Comparison of ENCODE assay signal across 17 cellular contexts in genomic region chr17:76304226-76305134, GRCh38. TPM values are rescaled to one million over a fixed set of nuclear protein-coding genes. Genes with fewer than 3 reads are reported as not detected.
DNase-seq lines count a peak whose midpoint lies in the region; ATAC-seq, FAIRE-seq and TF ChIP-seq lines count a peak whose summit lies in the region.
"Had no signal": no experiment of that assay in that cellular context is flagged by ENCODE, and none has a peak within 500 bp of the region (broad histone marks: within the 10 kb centered on the region; RNA-seq: fewer than 3 reads in every experiment).

No MANE protein-coding gene starts in this region.

- H3K79me2 ChIP-seq in SK-N-SH (ENCODE audit: insufficient read depth) (no peaks in the 10 kb centered on the region), GM12878 (ENCODE audit: control insufficient read depth, insufficient read depth, low read length) (no peaks in the 10 kb centered on the region)

- TF ChIP-seq EP300 in SK-N-SH (IDR thresholded peaks at IDR 0.05; ENCODE audit: borderline replicate concordance in 1 of 2, low read depth in 1 of 2, low read length in 1 of 2), result no peak
- no peak for TF ChIP-seq EP300 in GM12878 (IDR thresholded peaks at IDR 0.05; ENCODE audit: borderline replicate concordance in 1 of 2, control insufficient read depth in 1 of 2, low read depth in 2 of 2, low read length in 2 of 2)

- WGBS in SK-N-SH (ENCODE audit: low lambda C conversion rate), result 92% methylated on average over 16 of the region's 17 CpGs
- 71% methylated on average over 17 of the region's 17 CpGs for WGBS in GM12878 (ENCODE audit: insufficient coverage, insufficient replicate concordance, low lambda C conversion rate, missing lambda C conversion rate)
- no CpG with 5 or more reads among the region's 17 CpGs for WGBS in neuronal stem cell (ENCODE audit: extremely low coverage in 2 of 2, insufficient read length in 2 of 2, insufficient replicate concordance in 1 of 2), 2 donors

- H2AFZ ChIP-seq in SK-N-SH (ENCODE audit: low read depth), result no peak overlapping the region
- H2AFZ ChIP-seq in GM12878 (ENCODE audit: control insufficient read depth, low read depth, low read length), result no peak overlapping the region
- no peak overlapping the region for H2AFZ ChIP-seq in neuronal stem cell (ENCODE audit: low read length)

- TF ChIP-seq RAD21 in SK-N-SH (IDR thresholded peaks at IDR 0.05; ENCODE audit: low read length) (no peak), GM12878 (IDR thresholded peaks at IDR 0.05; ENCODE audit: insufficient read depth, low read depth, low read length) (no peak)

- CTCF ChIA-PET in SK-N-SH (lab: Yijun Ruan, JAX), result interaction anchor here (0.6 to 15.8 kb wide), 25 partner anchors 9 to 202 kb away, joined by 3 to 348 read pairs (median 5); partner anchors contain the start of genes AANAT, PRPSAP1 and SPHK1
- CTCF ChIA-PET in GM12878 (lab: Yijun Ruan, JAX), result interaction anchor here (0.7 to 10.4 kb wide), 18 partner anchors 9 to 319 kb away, joined by 3 to 135 read pairs (median 4); partner anchors contain the start of gene SPHK1

- BruUV-seq in GM12878 (replicated peaks; lab: Mats Ljungman, UMichigan), result no TSS peak

- no peak overlapping the region for H3K4me3 ChIP-seq in SK-N-SH (ENCODE audit: low read depth in 2 of 2, low read length in 1 of 2)
- H3K4me3 ChIP-seq in GM12878, result no peak overlapping the region
- no peak overlapping the region for H3K4me3 ChIP-seq in neuronal stem cell (ENCODE audit: low read length in 2 of 2)
- H3K4me3 ChIP-seq: HAP-1, SJSA1 had no signal

- H4K8ac ChIP-seq in neuronal stem cell (ENCODE audit: low read depth, low read length), result no peak overlapping the region

- H3K9me3 ChIP-seq in SK-N-SH (no peaks in the 10 kb centered on the region), GM12878 (replicated peaks; ENCODE audit: control insufficient read depth, insufficient read depth, low read length) (no peaks in the 10 kb centered on the region), neuronal stem cell (replicated peaks in 1 of 2; ENCODE audit: control insufficient read depth in 2 of 2, insufficient read depth in 1 of 2, low read depth in 1 of 2, low read length in 2 of 2) (no peaks in the 10 kb centered on the region)
- H3K9me3 ChIP-seq: HAP-1, SJSA1 had no signal

- H3K4me1 ChIP-seq in SK-N-SH (ENCODE audit: control insufficient read depth in 1 of 2, insufficient read depth in 2 of 2, low read depth in 1 of 2, low read length in 1 of 2), result no peaks in the 10 kb centered on the region
- no peaks in the 10 kb centered on the region for H3K4me1 ChIP-seq in GM12878 (ENCODE audit: control insufficient read depth, insufficient read depth, low read length)
- no peaks in the 10 kb centered on the region for H3K4me1 ChIP-seq in neuronal stem cell (ENCODE audit: control insufficient read depth in 2 of 2, insufficient read depth in 1 of 2, low read depth in 1 of 2, low read length in 2 of 2)
- H3K4me1 ChIP-seq: HAP-1, SJSA1 had no signal

- ATAC-seq in SK-N-SH treated with all-trans-retinoic acid at 6 μM for 48 hours, result no peak
- no peak for ATAC-seq in GM12878
- no peak for ATAC-seq in GM21529 (IDR thresholded peaks at IDR 0.05; ENCODE audit: unreplicated experiment)
- ATAC-seq in activated naive CD8-positive, alpha-beta T cell treated with anti-CD3 and anti-CD28 coated beads, Interleukin-2, amount 50 U/mL, for 24 hours, result no peak

- no peak overlapping the region for H3K14ac ChIP-seq in neuronal stem cell (ENCODE audit: low read length)

- H3K4me3 Mint-ChIP-seq in activated naive CD8-positive, alpha-beta T cell treated with anti-CD3 and anti-CD28 coated beads, Interleukin-2, amount 50 U/mL, for 24 hours, result no peak overlapping the region
- H3K4me3 Mint-ChIP-seq: CD14-positive monocyte had no signal

- POLR2A ChIA-PET in SK-N-SH (lab: Yijun Ruan, JAX) (interaction anchor here (1.0 to 2.6 kb wide), 2 partner anchors 80 to 94 kb away, joined by 4 to 9 read pairs; partner anchors contain the start of gene SPHK1), GM12878 (lab: Charles Lee) (interaction anchor here (0.6 kb wide), 1 partner anchor 522 kb away, joined by 4 read pairs; no protein-coding TSS in a partner anchor)

- H3K27me3 ChIP-seq in SK-N-SH (ENCODE audit: insufficient read depth) (no peaks in the 10 kb centered on the region), GM12878 (replicated peaks in 1 of 2; ENCODE audit: control insufficient read depth in 2 of 2, insufficient read depth in 2 of 2, low read length in 1 of 2) (no peaks in the 10 kb centered on the region), neuronal stem cell (ENCODE audit: control insufficient read depth in 3 of 3, insufficient read depth in 3 of 3, low read depth in 1 of 3, low read length in 3 of 3) (no peaks in the 10 kb centered on the region)
- H3K27me3 ChIP-seq: SJSA1 had no signal

- DNase-seq in SK-N-SH (peak; percentile 38), GM12878 (ENCODE audit: low read depth, low spot score) (no peak), neuronal stem cell (ENCODE audit: low spot score) (no peak), Ammon's horn (ENCODE audit: low spot score) (no peak), iPS-NIHi11 (ENCODE audit: low spot score) (no peak)
- no peak for DNase-seq in activated naive CD8-positive, alpha-beta T cell treated with anti-CD3 and anti-CD28 coated beads, Interleukin-2, amount 50 U/mL, for 24 hours
- DNase-seq: NCI-H1105 treated with DMSO at 0.1 percent for 48 hours, NCI-H1694 treated with DMSO at 0.1 percent for 48 hours, NCI-H226, NCI-H524 treated with DMSO at 0.1 percent for 48 hours had no signal

- no peaks in the 10 kb centered on the region for H3K9me2 ChIP-seq in SK-N-SH

- intact Hi-C loops in GM12878 (cut with micrococcal nuclease; ENCODE audit: unreplicated experiment), result no loop called here

- H4K20me1 ChIP-seq in SK-N-SH (ENCODE audit: insufficient read depth) (no peaks in the 10 kb centered on the region), GM12878 (ENCODE audit: control insufficient read depth, insufficient read depth) (no peaks in the 10 kb centered on the region)

- no peak overlapping the region for H2BK5ac ChIP-seq in neuronal stem cell (ENCODE audit: low read length)

- H3F3A ChIP-seq in SK-N-SH (replicated peaks; ENCODE audit: insufficient read depth), result peaks cover 17% of the 10 kb centered on the region

- no peak for TF ChIP-seq POLR2A in GM12878 (IDR thresholded peaks at IDR 0.05; ENCODE audit: low read depth, low read length)

- no peak overlapping the region for H2BK120ac ChIP-seq in neuronal stem cell (ENCODE audit: low read depth, low read length)

- FAIRE-seq in GM12878 (lab: Jason Lieb, UNC), result no peak
- FAIRE-seq: A204.1, GM19239 had no signal

- H2BK15ac ChIP-seq in neuronal stem cell (ENCODE audit: low read length), result no peak overlapping the region

- H3K79me1 ChIP-seq in neuronal stem cell (ENCODE audit: low read depth, low read length), result peaks cover 6% of the 10 kb centered on the region

- H3K27ac ChIP-seq in SK-N-SH (ENCODE audit: low read depth in 2 of 2, low read length in 1 of 2), result no peak overlapping the region
- no peak overlapping the region for H3K27ac ChIP-seq in GM12878 (ENCODE audit: control insufficient read depth, insufficient read depth)
- H3K27ac ChIP-seq in neuronal stem cell (replicated peaks; ENCODE audit: low read length), result no peak overlapping the region
- H3K27ac ChIP-seq: SJSA1 had no signal

- H3K4me2 ChIP-seq in SK-N-SH (no peak overlapping the region), GM12878 (ENCODE audit: control insufficient read depth, insufficient read depth) (no peak overlapping the region), neuronal stem cell (ENCODE audit: insufficient read depth, low read length, poor library complexity, severe bottlenecking) (no peak overlapping the region)

- no peak overlapping the region for H4K91ac ChIP-seq in neuronal stem cell (ENCODE audit: low read depth, low read length, poor library complexity)

- H3K9ac ChIP-seq in SK-N-SH (no peak overlapping the region), GM12878 (ENCODE audit: control insufficient read depth, insufficient read depth, low read length) (no peak overlapping the region), neuronal stem cell (ENCODE audit: low read depth, low read length, poor library complexity) (no peak overlapping the region)

- RAD21 ChIA-PET in GM12878 (lab: Charles Lee; ENCODE audit: unreplicated experiment), result interaction anchor here (0.6 to 3.7 kb wide), 8 partner anchors 29 to 1659 kb away, joined by 3 to 37 read pairs (median 4); no protein-coding TSS in a partner anchor

- peaks cover 3 to 9% of the 10 kb centered on the region in 2 experiments for H3K36me3 ChIP-seq in SK-N-SH (replicated peaks in 1 of 2; ENCODE audit: control insufficient read depth in 1 of 2, insufficient read depth in 2 of 2, low read length in 1 of 2)
- no peaks in the 10 kb centered on the region for H3K36me3 ChIP-seq in GM12878 (ENCODE audit: control insufficient read depth in 2 of 2, insufficient read depth in 2 of 2, low read length in 1 of 2)
- H3K36me3 ChIP-seq in neuronal stem cell (replicated peaks in 1 of 2; ENCODE audit: control insufficient read depth in 2 of 2, insufficient read depth in 2 of 2, low read length in 2 of 2), result peaks cover 9 to 36% of the 10 kb centered on the region in 2 donors

- H2BK12ac ChIP-seq in neuronal stem cell (ENCODE audit: low read length), result no peak overlapping the region

- H3K27me3 Mint-ChIP-seq in activated naive CD8-positive, alpha-beta T cell treated with anti-CD3 and anti-CD28 coated beads, Interleukin-2, amount 50 U/mL, for 24 hours, result no peaks in the 10 kb centered on the region

- in situ Hi-C loops in GM12878 (cut with MboI), result loop anchor here (5.0 kb wide), 2 partner anchors 93 to 203 kb away; no protein-coding TSS in a partner anchor

- H3K36me3 Mint-ChIP-seq in activated naive CD8-positive, alpha-beta T cell treated with anti-CD3 and anti-CD28 coated beads, Interleukin-2, amount 50 U/mL, for 24 hours (ENCODE audit: low read depth), result no peaks in the 10 kb centered on the region

- no peaks in the 10 kb centered on the region for H3K4me1 Mint-ChIP-seq in activated naive CD8-positive, alpha-beta T cell treated with anti-CD3 and anti-CD28 coated beads, Interleukin-2, amount 50 U/mL, for 24 hours
- H3K4me1 Mint-ChIP-seq: CD14-positive monocyte had no signal

- SMC1A ChIA-PET in GM12878 (lab: Charles Lee; ENCODE audit: uncharacterized antibody, unreplicated experiment), result interaction anchor here (0.7 to 4.7 kb wide), 5 partner anchors 27 to 203 kb away, joined by 3 to 31 read pairs (median 9); partner anchors contain the start of gene SPHK1

- H3K18ac ChIP-seq in neuronal stem cell (ENCODE audit: low read length), result peak overlapping the region; percentile 27

- H3K4ac ChIP-seq in neuronal stem cell (ENCODE audit: low read length), result no peak overlapping the region

- H3K9me3 Mint-ChIP-seq in activated naive CD8-positive, alpha-beta T cell treated with anti-CD3 and anti-CD28 coated beads, Interleukin-2, amount 50 U/mL, for 24 hours, result no peaks in the 10 kb centered on the region

- no peak overlapping the region for H2AK5ac ChIP-seq in neuronal stem cell (ENCODE audit: low read depth, low read length)

- no peak for TF ChIP-seq CTCF in SK-N-SH (IDR thresholded peaks at IDR 0.05)
- no peak for TF ChIP-seq CTCF in GM12878 (IDR thresholded peaks at IDR 0.05 in 2 of 3, conservative IDR thresholded peaks at IDR 0.05 in 1 of 3; ENCODE audit: control insufficient read depth in 2 of 3, extremely low read depth in 1 of 3, insufficient read depth in 1 of 3, low read depth in 3 of 3, low read length in 3 of 3)

- H3K27ac Mint-ChIP-seq in activated naive CD8-positive, alpha-beta T cell treated with anti-CD3 and anti-CD28 coated beads, Interleukin-2, amount 50 U/mL, for 24 hours, result no peak overlapping the region
- H3K27ac Mint-ChIP-seq: CD14-positive monocyte had no signal

- no peak overlapping the region for H3K23ac ChIP-seq in neuronal stem cell (ENCODE audit: low read depth, low read length, poor library complexity)

RNA-seq across cellular contexts. Expression of gene QRICH2, which starts 3.6 kb away (rescaled TPM):
- 6.2 and 7.6 TPM in 2 replicates for polyA plus RNA-seq in SK-N-SH (2012; rRNA removed)
- polyA plus RNA-seq in SK-N-SH (2012; cell fraction: cytosol; rRNA removed), result 1.8 and 3.0 TPM in 2 replicates
- polyA plus RNA-seq in SK-N-SH (2012; cell fraction: nucleus; rRNA removed), result 32.3 and 33.8 TPM in 2 replicates
- total RNA-seq in GM12878 (2013; cell fraction: nucleolus; rRNA removed), result 1.3 and 1.8 TPM in 2 replicates
- 0.23 and 0.27 TPM in 2 replicates for total RNA-seq in GM12878 (2014; rRNA removed)
- total RNA-seq in GM12878 (2014; rRNA removed; fragmentation: Illumina TruSeq; extraction: Trizol), result 0.18 and 0.27 TPM in 2 replicates
- total RNA-seq in GM12878 (2021), result 0.35 and 0.72 TPM in 2 replicates
- 0.17 TPM for polyA plus RNA-seq in GM12878 (2011; ENCODE audit: low read depth)
- polyA plus RNA-seq in GM12878 (2011; rRNA removed), result 0.07 and 0.15 TPM in 2 replicates
- polyA plus RNA-seq in GM12878 (2011; cell fraction: cytosol; rRNA removed), result 0.22 and 0.28 TPM in 2 replicates
- polyA plus RNA-seq in GM12878 (2011; cell fraction: nucleus; rRNA removed), result 0.73 and 0.76 TPM in 2 replicates
- polyA plus RNA-seq in GM12878 (2012), result 0.27 and 0.32 TPM in 2 replicates
- 0.12 TPM in 1 of 2 replicates, not detected in the other for polyA plus RNA-seq in GM12878 (2014; fragmentation: Illumina TruSeq; extraction: Trizol)
- under 1 TPM; 0.04 to 0.05 TPM for polyA plus RNA-seq in GM12878 (2014; fragmentation: Nextera tagmentation; extraction: Ambion mirVana)
- polyA plus RNA-seq in GM12878 (2014; rRNA removed), result 0.44 and 0.58 TPM in 2 replicates
- polyA plus RNA-seq in GM12878 (2016; fragmentation: Nextera tagmentation; extraction: Ambion mirVana), result under 1 TPM; 0.51 to 0.54 TPM
- 1.4 and 1.8 TPM in 2 replicates for polyA minus RNA-seq in GM12878 (2011; rRNA and poly(A)+ RNA removed)
- polyA minus RNA-seq in GM12878 (2011; cell fraction: cytosol; rRNA and poly(A)+ RNA removed), result 0.31 TPM in 1 of 2 replicates, not detected in the other
- polyA minus RNA-seq in GM12878 (2011; cell fraction: nucleus; rRNA and poly(A)+ RNA removed), result 0.36 and 1.1 TPM in 2 replicates
- polyA plus RNA-seq in neuronal stem cell (2013, experiment 1 of 2), result 1.8 TPM
- polyA plus RNA-seq in neuronal stem cell (2013, experiment 2 of 2), result 1.6 TPM

RNA-seq across cellular contexts. Expression of gene UBALD2, which starts 39.3 kb away (rescaled TPM):
- 16.7 and 27.0 TPM in 2 replicates for polyA plus RNA-seq in SK-N-SH (2012; rRNA removed)
- polyA plus RNA-seq in SK-N-SH (2012; cell fraction: cytosol; rRNA removed), result 10.3 and 14.0 TPM in 2 replicates
- 14.0 and 19.5 TPM in 2 replicates for polyA plus RNA-seq in SK-N-SH (2012; cell fraction: nucleus; rRNA removed)
- total RNA-seq in GM12878 (2013; cell fraction: nucleolus; rRNA removed), result 10.7 and 18.0 TPM in 2 replicates
- total RNA-seq in GM12878 (2014; rRNA removed), result 54.7 and 63.4 TPM in 2 replicates
- 12.3 and 17.1 TPM in 2 replicates for total RNA-seq in GM12878 (2014; rRNA removed; fragmentation: Illumina TruSeq; extraction: Trizol)
- total RNA-seq in GM12878 (2021), result 130 and 132 TPM in 2 replicates
- polyA plus RNA-seq in GM12878 (2011; ENCODE audit: low read depth), result 44.7 TPM
- 50.3 and 165 TPM in 2 replicates for polyA plus RNA-seq in GM12878 (2011; rRNA removed)
- 54.9 and 77.4 TPM in 2 replicates for polyA plus RNA-seq in GM12878 (2011; cell fraction: cytosol; rRNA removed)
- polyA plus RNA-seq in GM12878 (2011; cell fraction: nucleus; rRNA removed), result 56.6 and 64.5 TPM in 2 replicates
- polyA plus RNA-seq in GM12878 (2012), result 98.6 and 132 TPM in 2 replicates
- polyA plus RNA-seq in GM12878 (2014; fragmentation: Illumina TruSeq; extraction: Trizol), result 12.1 and 24.0 TPM in 2 replicates
- 10 to 100 TPM in 1 of 2 experiments, 1 to 10 TPM in 1; 4.4 to 16.4 TPM for polyA plus RNA-seq in GM12878 (2014; fragmentation: Nextera tagmentation; extraction: Ambion mirVana)
- polyA plus RNA-seq in GM12878 (2014; rRNA removed), result 66.4 and 81.1 TPM in 2 replicates
- polyA plus RNA-seq in GM12878 (2016; fragmentation: Nextera tagmentation; extraction: Ambion mirVana), result 1 to 10 TPM; 2.8 TPM
- polyA minus RNA-seq in GM12878 (2011; rRNA and poly(A)+ RNA removed), result 24.4 and 40.4 TPM in 2 replicates
- polyA minus RNA-seq in GM12878 (2011; cell fraction: cytosol; rRNA and poly(A)+ RNA removed), result 55.5 and 60.7 TPM in 2 replicates
- polyA minus RNA-seq in GM12878 (2011; cell fraction: nucleus; rRNA and poly(A)+ RNA removed), result 18.3 and 30.3 TPM in 2 replicates
- polyA plus RNA-seq in neuronal stem cell (2013, experiment 1 of 2), result 43.3 TPM
- polyA plus RNA-seq in neuronal stem cell (2013, experiment 2 of 2), result 46.8 TPM

RNA-seq across cellular contexts. Expression of gene PRPSAP1, which starts 49.2 kb away (rescaled TPM):
- polyA plus RNA-seq in SK-N-SH (2012; rRNA removed), result 118 and 125 TPM in 2 replicates
- 105 and 114 TPM in 2 replicates for polyA plus RNA-seq in SK-N-SH (2012; cell fraction: cytosol; rRNA removed)
- polyA plus RNA-seq in SK-N-SH (2012; cell fraction: nucleus; rRNA removed), result 216 and 280 TPM in 2 replicates
- total RNA-seq in GM12878 (2013; cell fraction: nucleolus; rRNA removed), result 91.5 and 107 TPM in 2 replicates
- total RNA-seq in GM12878 (2014; rRNA removed), result 15.8 and 23.1 TPM in 2 replicates
- 28.4 and 33.1 TPM in 2 replicates for total RNA-seq in GM12878 (2014; rRNA removed; fragmentation: Illumina TruSeq; extraction: Trizol)
- 46.5 and 55.0 TPM in 2 replicates for total RNA-seq in GM12878 (2021)
- polyA plus RNA-seq in GM12878 (2011; ENCODE audit: low read depth), result 25.4 TPM
- polyA plus RNA-seq in GM12878 (2011; rRNA removed), result 80.1 and 84.2 TPM in 2 replicates
- polyA plus RNA-seq in GM12878 (2011; cell fraction: cytosol; rRNA removed), result 82.2 and 89.3 TPM in 2 replicates
- polyA plus RNA-seq in GM12878 (2011; cell fraction: nucleus; rRNA removed), result 158 and 247 TPM in 2 replicates
- polyA plus RNA-seq in GM12878 (2012), result 24.0 and 37.1 TPM in 2 replicates
- 44.3 and 50.0 TPM in 2 replicates for polyA plus RNA-seq in GM12878 (2014; fragmentation: Illumina TruSeq; extraction: Trizol)
- polyA plus RNA-seq in GM12878 (2014; fragmentation: Nextera tagmentation; extraction: Ambion mirVana), result 10 to 100 TPM; 26.9 to 34.7 TPM
- 38.5 and 42.4 TPM in 2 replicates for polyA plus RNA-seq in GM12878 (2014; rRNA removed)
- polyA plus RNA-seq in GM12878 (2016; fragmentation: Nextera tagmentation; extraction: Ambion mirVana), result 10 to 100 TPM; 52.5 to 56.5 TPM
- 54.8 and 71.8 TPM in 2 replicates for polyA minus RNA-seq in GM12878 (2011; rRNA and poly(A)+ RNA removed)
- 16.0 and 17.2 TPM in 2 replicates for polyA minus RNA-seq in GM12878 (2011; cell fraction: cytosol; rRNA and poly(A)+ RNA removed)
- polyA minus RNA-seq in GM12878 (2011; cell fraction: nucleus; rRNA and poly(A)+ RNA removed), result 34.0 and 38.3 TPM in 2 replicates
- polyA plus RNA-seq in neuronal stem cell (2013, experiment 1 of 2), result 51.3 TPM
- polyA plus RNA-seq in neuronal stem cell (2013, experiment 2 of 2), result 47.7 TPM

Comparison
In these comparisons a context has a peak if more than half of its experiments do, and no peak if none do; other contexts are left out.
1. Of the 26 proteins assayed by ChIP-seq in both GM12878 and SK-N-SH: peak only in GM12878: PBX3; only in SK-N-SH: none; in both: none; in neither: 25.